20 cellular contexts compared by ENCODE assay signal in the genomic region with DNA sequence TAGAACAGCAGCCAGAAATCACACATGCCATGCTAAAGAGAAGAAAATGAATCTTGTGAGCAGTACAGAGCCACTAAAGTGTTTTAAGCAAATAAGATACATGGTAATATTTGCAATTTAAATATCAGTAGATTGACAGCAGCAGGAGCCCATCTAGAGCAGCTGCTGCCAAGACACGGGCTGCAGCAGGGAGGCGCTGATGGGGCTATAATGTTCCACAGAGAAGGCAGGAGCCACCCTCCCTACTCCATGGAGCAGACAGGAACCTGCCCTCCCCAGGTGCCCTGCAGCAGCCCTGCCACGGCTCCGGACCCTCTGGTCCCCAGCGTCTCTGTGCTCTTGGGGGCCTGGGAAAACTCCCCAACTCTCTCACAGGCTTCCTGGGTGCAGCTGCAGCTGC.
DNase-seq lines count a peak whose midpoint lies in the region; ATAC-seq and TF ChIP-seq lines count a peak whose summit lies in the region.
"Had no signal": no experiment of that assay in that cellular context is flagged by ENCODE, and none has a peak within 500 bp of the region (broad histone marks: within the 10 kb centered on the region; RNA-seq: fewer than 3 reads in every experiment).

No MANE protein-coding gene starts in this region.

- no peak overlapping the region for H3K27ac Mint-ChIP-seq in neural progenitor cell
- no peak overlapping the region for H3K27ac Mint-ChIP-seq in activated T-helper 17 cell treated with anti-CD3 and anti-CD28 coated beads, Interleukin-2, amount 50 U/mL, for 72 hours
- H3K27ac Mint-ChIP-seq: CD4-positive, alpha-beta T cell; IgD-negative memory B cell had no signal

- H3K27me3 ChIP-seq in neural progenitor cell: no peaks in the 10 kb centered on the region
- H3K27me3 ChIP-seq: BLaER1, SJCRH30 had no signal

- H3K9me3 Mint-ChIP-seq in neural progenitor cell: peaks cover 11% of the 10 kb centered on the region
- peaks cover 25% of the 10 kb centered on the region for H3K9me3 Mint-ChIP-seq in activated T-helper 17 cell treated with anti-CD3 and anti-CD28 coated beads, Interleukin-2, amount 50 U/mL, for 72 hours

- no peak overlapping the region for H3K4me2 ChIP-seq in neural progenitor cell
- H3K4me2 ChIP-seq: BLaER1 had no signal

- no peak overlapping the region for H3K9ac ChIP-seq in neural progenitor cell
- H3K9ac ChIP-seq: BLaER1 had no signal

- H3K9me3 ChIP-seq in neural progenitor cell (ENCODE audit: low read depth): no peaks in the 10 kb centered on the region

- H3K79me2 ChIP-seq in neural progenitor cell (ENCODE audit: low read depth): no peaks in the 10 kb centered on the region

- no peak for ATAC-seq in activated T-helper 17 cell treated with anti-CD3 and anti-CD28 coated beads, Interleukin-2, amount 50 U/mL, for 72 hours (replicated peaks)
- ATAC-seq in SK-N-SH treated with all-trans-retinoic acid at 6 μM for 48 hours: no peak

- no peaks in the 10 kb centered on the region for H3K27me3 Mint-ChIP-seq in neural progenitor cell (ENCODE audit: insufficient read depth, low read depth)
- H3K27me3 Mint-ChIP-seq in activated T-helper 17 cell treated with anti-CD3 and anti-CD28 coated beads, Interleukin-2, amount 50 U/mL, for 72 hours: no peaks in the 10 kb centered on the region
- H3K27me3 Mint-ChIP-seq: CD4-positive, alpha-beta T cell; IgD-negative memory B cell had no signal

- DNase-seq in NCI-H69 (lab: John Stamatoyannopoulos, UW) (peak; percentile 39), epithelial cell of esophagus (ENCODE audit: low read depth) (no peak), neural progenitor cell (ENCODE audit: low spot score) (no peak), NCI-H345 (lab: John Stamatoyannopoulos, UW) (no peak)
- no peak for DNase-seq in activated CD4-positive, CD25-positive, alpha-beta regulatory T cell treated with anti-CD3 and anti-CD28 coated beads, Interleukin-2, amount 50 U/mL, for 72 hours
- DNase-seq: ACHN; CD4-positive, alpha-beta T cell; COR-L47; DMS79 treated with DMSO at 0.1 percent for 48 hours; NCI-H1105 treated with DMSO at 0.1 percent for 48 hours; NCI-H187 treated with DMSO at 0.1 percent for 48 hours; NCI-H2107; NCI-H510A; NCI-H748 treated with DMSO at 0.1 percent for 48 hours; SJCRH30 had no signal

- H3K4me3 Mint-ChIP-seq in neural progenitor cell: peak overlapping the region; percentile 7
- no peak overlapping the region for H3K4me3 Mint-ChIP-seq in activated T-helper 17 cell treated with anti-CD3 and anti-CD28 coated beads, Interleukin-2, amount 50 U/mL, for 72 hours
- H3K4me3 Mint-ChIP-seq: CD4-positive, alpha-beta T cell had no signal

- TF ChIP-seq CTCF in epithelial cell of esophagus (IDR thresholded peaks at IDR 0.05; ENCODE audit: insufficient read depth, low read depth, low read length, missing control alignments): peak; percentile 13
- TF ChIP-seq CTCF in neural progenitor cell (IDR thresholded peaks at IDR 0.05): no peak

- no peaks in the 10 kb centered on the region for H3K36me3 Mint-ChIP-seq in neural progenitor cell
- no peaks in the 10 kb centered on the region for H3K36me3 Mint-ChIP-seq in activated T-helper 17 cell treated with anti-CD3 and anti-CD28 coated beads, Interleukin-2, amount 50 U/mL, for 72 hours (ENCODE audit: low read depth)
- H3K36me3 Mint-ChIP-seq: IgD-negative memory B cell had no signal

- no peaks in the 10 kb centered on the region for H3K36me3 ChIP-seq in neural progenitor cell
- H3K36me3 ChIP-seq: BLaER1, SJCRH30 had no signal

- H3K27ac ChIP-seq in neural progenitor cell: no peak overlapping the region
- H3K27ac ChIP-seq: BLaER1, RWPE1, SJCRH30 had no signal

- no peaks in the 10 kb centered on the region for H4K20me1 ChIP-seq in neural progenitor cell (ENCODE audit: low read depth)
- H4K20me1 ChIP-seq: BLaER1 had no signal

- no peaks in the 10 kb centered on the region for H3F3A ChIP-seq in neural progenitor cell (ENCODE audit: low read depth)

- H2AFZ ChIP-seq in neural progenitor cell (replicated peaks): no peak overlapping the region

- H3K4me1 Mint-ChIP-seq in neural progenitor cell: no peaks in the 10 kb centered on the region
- no peaks in the 10 kb centered on the region for H3K4me1 Mint-ChIP-seq in activated T-helper 17 cell treated with anti-CD3 and anti-CD28 coated beads, Interleukin-2, amount 50 U/mL, for 72 hours
- H3K4me1 Mint-ChIP-seq: IgD-negative memory B cell had no signal

- no peaks in the 10 kb centered on the region for H3K4me1 ChIP-seq in neural progenitor cell
- H3K4me1 ChIP-seq: BLaER1, SJCRH30 had no signal

- H3K4me3 ChIP-seq in epithelial cell of esophagus (ENCODE audit: low read length) (no peak overlapping the region), neural progenitor cell (no peak overlapping the region)
- H3K4me3 ChIP-seq: BLaER1, SJCRH30 had no signal

TF ChIP-seq in SK-N-SH treated with all-trans-retinoic acid at 6 μM for 48 hours, 23 proteins besides CTCF, POLR2A, EP300 and RAD21:
- TF ChIP-seq ZNF565 (CRISPR knock-in tag; conservative IDR thresholded peaks at IDR 0.05; ENCODE audit: low read depth) (no peak), ZC3H10 (CRISPR knock-in tag; IDR thresholded peaks at IDR 0.05) (no peak), TCF4 (CRISPR knock-in tag; IDR thresholded peaks at IDR 0.05; ENCODE audit: borderline replicate concordance) (no peak), PATZ1 (CRISPR knock-in tag; IDR thresholded peaks at IDR 0.05; ENCODE audit: borderline replicate concordance) (no peak), RARB (CRISPR knock-in tag; IDR thresholded peaks at IDR 0.05) (no peak), SNAI2 (CRISPR knock-in tag; IDR thresholded peaks at IDR 0.05) (no peak), CSDC2 (CRISPR knock-in tag; IDR thresholded peaks at IDR 0.05) (no peak), GLIS3 (CRISPR knock-in tag; IDR thresholded peaks at IDR 0.05) (no peak), PPARA (CRISPR knock-in tag; IDR thresholded peaks at IDR 0.05; ENCODE audit: borderline replicate concordance) (no peak)
- TF ChIP-seq, protein P1, sequence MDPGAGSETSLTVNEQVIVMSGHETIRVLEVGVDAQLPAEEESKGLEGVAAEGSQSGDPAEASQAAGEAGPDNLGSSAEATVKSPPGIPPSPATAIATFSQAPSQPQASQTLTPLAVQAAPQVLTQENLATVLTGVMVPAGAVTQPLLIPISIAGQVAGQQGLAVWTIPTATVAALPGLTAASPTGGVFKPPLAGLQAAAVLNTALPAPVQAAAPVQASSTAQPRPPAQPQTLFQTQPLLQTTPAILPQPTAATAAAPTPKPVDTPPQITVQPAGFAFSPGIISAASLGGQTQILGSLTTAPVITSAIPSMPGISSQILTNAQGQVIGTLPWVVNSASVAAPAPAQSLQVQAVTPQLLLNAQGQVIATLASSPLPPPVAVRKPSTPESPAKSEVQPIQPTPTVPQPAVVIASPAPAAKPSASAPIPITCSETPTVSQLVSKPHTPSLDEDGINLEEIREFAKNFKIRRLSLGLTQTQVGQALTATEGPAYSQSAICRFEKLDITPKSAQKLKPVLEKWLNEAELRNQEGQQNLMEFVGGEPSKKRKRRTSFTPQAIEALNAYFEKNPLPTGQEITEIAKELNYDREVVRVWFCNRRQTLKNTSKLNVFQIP (CRISPR knock-in tag; IDR thresholded peaks at IDR 0.05; ENCODE audit: borderline replicate concordance, low read depth): no peak
- TF ChIP-seq, protein P2, sequence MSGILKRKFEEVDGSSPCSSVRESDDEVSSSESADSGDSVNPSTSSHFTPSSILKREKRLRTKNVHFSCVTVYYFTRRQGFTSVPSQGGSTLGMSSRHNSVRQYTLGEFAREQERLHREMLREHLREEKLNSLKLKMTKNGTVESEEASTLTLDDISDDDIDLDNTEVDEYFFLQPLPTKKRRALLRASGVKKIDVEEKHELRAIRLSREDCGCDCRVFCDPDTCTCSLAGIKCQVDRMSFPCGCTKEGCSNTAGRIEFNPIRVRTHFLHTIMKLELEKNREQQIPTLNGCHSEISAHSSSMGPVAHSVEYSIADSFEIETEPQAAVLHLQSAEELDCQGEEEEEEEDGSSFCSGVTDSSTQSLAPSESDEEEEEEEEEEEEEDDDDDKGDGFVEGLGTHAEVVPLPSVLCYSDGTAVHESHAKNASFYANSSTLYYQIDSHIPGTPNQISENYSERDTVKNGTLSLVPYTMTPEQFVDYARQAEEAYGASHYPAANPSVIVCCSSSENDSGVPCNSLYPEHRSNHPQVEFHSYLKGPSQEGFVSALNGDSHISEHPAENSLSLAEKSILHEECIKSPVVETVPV (CRISPR knock-in tag; IDR thresholded peaks at IDR 0.05): no peak
- TF ChIP-seq, protein P3, sequence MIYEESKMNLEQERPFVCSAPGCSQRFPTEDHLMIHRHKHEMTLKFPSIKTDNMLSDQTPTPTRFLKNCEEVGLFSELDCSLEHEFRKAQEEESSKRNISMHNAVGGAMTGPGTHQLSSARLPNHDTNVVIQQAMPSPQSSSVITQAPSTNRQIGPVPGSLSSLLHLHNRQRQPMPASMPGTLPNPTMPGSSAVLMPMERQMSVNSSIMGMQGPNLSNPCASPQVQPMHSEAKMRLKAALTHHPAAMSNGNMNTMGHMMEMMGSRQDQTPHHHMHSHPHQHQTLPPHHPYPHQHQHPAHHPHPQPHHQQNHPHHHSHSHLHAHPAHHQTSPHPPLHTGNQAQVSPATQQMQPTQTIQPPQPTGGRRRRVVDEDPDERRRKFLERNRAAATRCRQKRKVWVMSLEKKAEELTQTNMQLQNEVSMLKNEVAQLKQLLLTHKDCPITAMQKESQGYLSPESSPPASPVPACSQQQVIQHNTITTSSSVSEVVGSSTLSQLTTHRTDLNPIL (CRISPR knock-in tag; IDR thresholded peaks at IDR 0.05; ENCODE audit: low read depth): no peak
